Comparison of ENCODE assay signal across 8 cellular contexts in genomic region chr15:72783563-72784232, GRCh38. TPM values are rescaled to one million over a fixed set of nuclear protein-coding genes. Genes with fewer than 3 reads are reported as not detected.
DNase-seq lines count a peak whose midpoint lies in the region; ATAC-seq and TF ChIP-seq lines count a peak whose summit lies in the region.

ADPGK (minus strand) TSS chr15:72783758; CDS start chr15:72783691, 67 bp downstream.

- H3K36me3 Mint-ChIP-seq in natural killer cell treated with Interleukin-12 subunit alpha and Interleukin-12 subunit beta and Interleukin-15 and Interleukin-18, amount 100 ng/mL, for 72 hours, result peaks cover 25% of the 10 kb centered on the region

- peak within 1 kb of the TSS; percentile 96 for H3K4me3 ChIP-seq in H7 (ENCODE audit: insufficient read depth, low read depth, low read length)

- H3K36me3 ChIP-seq in H7 (replicated peaks; ENCODE audit: control insufficient read depth, insufficient read depth, low read length), result no peaks in the 10 kb centered on the region; the same call in 1 of the 2 replicates

- TF ChIP-seq POLR2A in Raji (IDR thresholded peaks at IDR 0.05; ENCODE audit: insufficient read depth, low read depth, low read length), result peak; percentile 96

- no peaks in the 10 kb centered on the region for H3K27me3 Mint-ChIP-seq in natural killer cell treated with Interleukin-12 subunit alpha and Interleukin-12 subunit beta and Interleukin-15 and Interleukin-18, amount 100 ng/mL, for 72 hours

- H3K27ac Mint-ChIP-seq in natural killer cell treated with Interleukin-12 subunit alpha and Interleukin-12 subunit beta and Interleukin-15 and Interleukin-18, amount 100 ng/mL, for 72 hours, result peak within 1 kb of the TSS; percentile 80 to 91

- H3K27me3 ChIP-seq in H7 (ENCODE audit: control insufficient read depth, insufficient read depth, low read length), result no peaks in the 10 kb centered on the region

- peaks cover 56 to 79% of the 10 kb centered on the region in 2 donors for H3K4me1 Mint-ChIP-seq in natural killer cell treated with Interleukin-12 subunit alpha and Interleukin-12 subunit beta and Interleukin-15 and Interleukin-18, amount 100 ng/mL, for 72 hours (ENCODE audit: low read depth in 2 of 2)

- H3K9me3 Mint-ChIP-seq in natural killer cell treated with Interleukin-12 subunit alpha and Interleukin-12 subunit beta and Interleukin-15 and Interleukin-18, amount 100 ng/mL, for 72 hours, result no peaks in the 10 kb centered on the region

- DNase-seq in ELR (ENCODE audit: low read depth) (peak; percentile 91), H7 (peak; percentile 99), M059J (ENCODE audit: low read depth) (peak; percentile 89), fibroblast of peridontal ligament (ENCODE audit: extremely low read depth) (peak; percentile 90)
- peak; percentile 93 for DNase-seq in activated T-helper 9 cell treated with anti-CD3 and anti-CD28 coated beads, Interleukin-2, amount 50 U/mL, for 16 hours (ENCODE audit: low read depth)
- peak; percentile 95 for DNase-seq in natural killer cell treated with Interleukin-12 subunit alpha and Interleukin-12 subunit beta and Interleukin-15 and Interleukin-18, amount 100 ng/mL, for 72 hours (ENCODE audit: low spot score)
- DNase-seq in stimulated activated naive CD4-positive, alpha-beta T cell treated with Interleukin-2 at 50 U/mL for 16 hours (lab: John Stamatoyannopoulos, UW), result peak; percentile 88

- H3K4me3 Mint-ChIP-seq in natural killer cell treated with Interleukin-12 subunit alpha and Interleukin-12 subunit beta and Interleukin-15 and Interleukin-18, amount 100 ng/mL, for 72 hours, result peak within 1 kb of the TSS; percentile 90

- ATAC-seq in natural killer cell treated with Interleukin-12 subunit alpha and Interleukin-12 subunit beta and Interleukin-15 and Interleukin-18, amount 100 ng/mL, for 72 hours, result peak; percentile 91 to 94

RNA-seq across cellular contexts. Expression of gene ADPGK, which starts in this region (rescaled TPM):
- 45.5 and 45.7 TPM in 2 replicates for total RNA-seq in H7 (2014; rRNA removed; shearing (Covaris generic))
- 86.4 and 109 TPM in 2 replicates for total RNA-seq in M059J (2014; rRNA removed; shearing (Covaris generic))
- 100 to 1,000 TPM in 1 of 2 donors, 10 to 100 TPM in 1; 96.8 to 135 TPM for total RNA-seq in natural killer cell treated with Interleukin-12 subunit alpha and Interleukin-12 subunit beta and Interleukin-15 and Interleukin-18, amount 100 ng/mL, for 72 hours

Comparison
In these comparisons a context has a peak if more than half of its experiments do, and no peak if none do; other contexts are left out.
1. Peak in every context shown above with its lines: DNase-seq, ATAC-seq and H3K4me3 ChIP-seq.